ENCODE assay signal across 13 cellular contexts in the genomic region with DNA sequence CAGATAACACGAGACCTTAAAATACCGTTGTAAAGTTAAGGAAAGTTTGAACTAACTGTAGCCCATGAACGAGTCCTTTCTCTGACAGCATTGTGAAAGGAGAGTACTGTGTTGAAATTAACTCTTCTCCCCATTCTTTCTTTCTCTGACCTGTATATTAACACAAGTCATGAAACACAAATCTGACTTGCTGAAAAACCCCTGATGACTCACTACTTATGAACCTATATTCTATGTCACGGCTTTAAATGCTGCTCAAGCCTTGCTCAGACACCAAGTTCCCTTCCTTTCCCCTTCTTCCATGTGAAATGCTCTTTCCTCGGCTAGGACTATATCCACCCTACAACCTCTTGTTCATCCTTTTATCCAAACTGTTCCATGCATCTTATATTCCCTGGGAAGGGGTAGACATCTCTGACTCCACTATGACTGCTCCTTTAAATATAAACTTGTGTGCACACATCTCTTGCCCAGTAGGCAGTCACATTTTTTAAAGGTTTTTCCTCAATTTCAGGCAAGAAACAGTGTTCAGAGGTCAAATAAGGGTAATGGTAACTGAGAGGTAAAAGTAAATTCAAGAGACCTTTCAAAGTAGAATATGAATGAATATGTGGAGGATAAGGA.
DNase-seq lines count a peak whose midpoint lies in the region; ATAC-seq and TF ChIP-seq lines count a peak whose summit lies in the region.
"Had no signal": no experiment of that assay in that cellular context is flagged by ENCODE, and none has a peak within 500 bp of the region (broad histone marks: within the 10 kb centered on the region; RNA-seq: fewer than 3 reads in every experiment).

No MANE protein-coding gene starts in this region.

- TF ChIP-seq POLR2A in upper lobe of left lung (IDR thresholded peaks at IDR 0.05) = no peak

- H3K9me3 ChIP-seq in OCI-LY3 (ENCODE audit: insufficient read depth, low read length) (no peaks in the 10 kb centered on the region), upper lobe of left lung (no peaks in the 10 kb centered on the region)
- H3K9me3 ChIP-seq: esophagus muscularis mucosa, pancreas had no signal

- no peak overlapping the region for H3K9ac ChIP-seq in OCI-LY3 (ENCODE audit: low read length)
- H3K9ac ChIP-seq: KMS-11 had no signal

- H3K79me2 ChIP-seq in OCI-LY3 (ENCODE audit: low read length) = no peaks in the 10 kb centered on the region

- H3K4me1 ChIP-seq in OCI-LY3 (ENCODE audit: low read length) (peaks cover 10% of the 10 kb centered on the region), upper lobe of left lung (no peaks in the 10 kb centered on the region)

- no peak overlapping the region for H3K4me3 ChIP-seq in OCI-LY3 (ENCODE audit: low read length)
- H3K4me3 ChIP-seq in fibroblast of the aortic adventitia (ENCODE audit: low read depth, low read length) = no peak overlapping the region
- H3K4me3 ChIP-seq in upper lobe of left lung = no peak overlapping the region
- H3K4me3 ChIP-seq: esophagus muscularis mucosa, pancreas had no signal

- TF ChIP-seq CTCF in OCI-LY3 (IDR thresholded peaks at IDR 0.05; ENCODE audit: low read depth, low read length) (no peak), fibroblast of the aortic adventitia (IDR thresholded peaks at IDR 0.05; ENCODE audit: insufficient read depth, low read length) (no peak), upper lobe of left lung (IDR thresholded peaks at IDR 0.05) (no peak)

- WGBS in upper lobe of left lung, 2 donors = 88 to 89% methylated on average over 5 of the region's 5 CpGs

- no peaks in the 10 kb centered on the region for H4K20me1 ChIP-seq in OCI-LY3 (ENCODE audit: insufficient read depth, low read length)

- H3K36me3 ChIP-seq in OCI-LY3 (replicated peaks; ENCODE audit: low read depth, low read length) (no peaks in the 10 kb centered on the region), upper lobe of left lung (no peaks in the 10 kb centered on the region)
- H3K36me3 ChIP-seq: esophagus muscularis mucosa, pancreas had no signal

- TF ChIP-seq EP300 in upper lobe of left lung (IDR thresholded peaks at IDR 0.05) = no peak

- H3K27me3 ChIP-seq in OCI-LY3 (ENCODE audit: low read depth, low read length) = peaks cover 22% of the 10 kb centered on the region; the same call in 1 of the 2 replicates
- no peaks in the 10 kb centered on the region for H3K27me3 ChIP-seq in upper lobe of left lung
- H3K27me3 ChIP-seq: esophagus muscularis mucosa, pancreas had no signal

- peak; percentile 68 for DNase-seq in fibroblast of the aortic adventitia (ENCODE audit: low read depth)
- DNase-seq in HT-29 (ENCODE audit: low spot score) = no peak
- DNase-seq in upper lobe of left lung = no peak
- DNase-seq in DMS114 treated with DMSO at 0.1 percent for 48 hours (lab: John Stamatoyannopoulos, UW; ENCODE audit: unreplicated experiment) = no peak
- DNase-seq: CD8-positive, alpha-beta memory T cell; NCI-H446 treated with DMSO at 0.1 percent for 48 hours; pancreas had no signal

- ATAC-seq in GM18511 (IDR thresholded peaks at IDR 0.05; ENCODE audit: unreplicated experiment) = peak; percentile 83
- peak; percentile 53 for ATAC-seq in HG02623 (IDR thresholded peaks at IDR 0.05; ENCODE audit: unreplicated experiment)
- ATAC-seq in upper lobe of left lung (ENCODE audit: low FRiP score in 2 of 2) = no peak
- no peak for ATAC-seq in GM21381 (IDR thresholded peaks at IDR 0.05; ENCODE audit: unreplicated experiment)

- H3K27ac ChIP-seq in OCI-LY3 (ENCODE audit: low read length) (no peak overlapping the region), upper lobe of left lung (no peak overlapping the region)
- H3K27ac ChIP-seq: esophagus muscularis mucosa, KMS-11, pancreas had no signal

- no peak overlapping the region for H2AFZ ChIP-seq in OCI-LY3 (ENCODE audit: low read depth, low read length)

- peak overlapping the region; percentile 28 for H3K4me2 ChIP-seq in OCI-LY3 (ENCODE audit: low read length)
- H3K4me2 ChIP-seq: KMS-11 had no signal

Comparison
In these comparisons a context has a peak if more than half of its experiments do, and no peak if none do; other contexts are left out.
1. ATAC-seq: peak in GM18511 (single experiment) and HG02623 (single experiment); none in upper lobe of left lung (0 of 2) and GM21381 (single experiment).